In genomic region chr6:80304014-80304413, GRCh38 we compare ENCODE assay signal across 21 cellular contexts.
"Had no signal": no experiment of that assay in that cellular context is flagged by ENCODE, and none has a peak within 500 bp of the region (broad histone marks: within the 10 kb centered on the region; RNA-seq: fewer than 3 reads in every experiment).

No MANE protein-coding gene starts in this region.

- H3K36me3 ChIP-seq: gastroesophageal sphincter, left ventricle myocardium inferior, lower lobe of right lung, right atrium auricular region, sigmoid colon, suprapubic skin, thyroid gland had no signal

- H3K27me3 ChIP-seq: gastroesophageal sphincter, right atrium auricular region, sigmoid colon, suprapubic skin, thyroid gland had no signal

- H3K9ac ChIP-seq: parathyroid adenoma had no signal

- H3K79me2 ChIP-seq: parathyroid adenoma had no signal

- DNase-seq: effector CD4-positive, alpha-beta T cell; endodermal cell; erythroblast; glutamatergic neuron; left ventricle myocardium inferior; lower lobe of right lung; mesenchymal stem cell; midbrain; occipital lobe; sigmoid colon; small intestine; stimulated activated CD4-positive, alpha-beta T cell treated with anti-CD3 and anti-CD28 coated beads, Interleukin-2, amount 100 ng/mL, for 48 hours; stimulated activated CD8-positive, alpha-beta memory T cell treated with anti-CD3 and anti-CD28 coated beads, Interleukin-4, amount 100 ng/mL, for 48 hours; stimulated activated naive CD8-positive, alpha-beta T cell treated with anti-CD3 and anti-CD28 coated beads, Interleukin-15, Interleukin-2, amounts not matched to agents 100 U/mL and 50 U/mL, for 24 hours; thyroid gland had no signal

- H3K4me3 ChIP-seq: coronary artery, gastroesophageal sphincter, left ventricle myocardium inferior, lower lobe of right lung, right atrium auricular region, sigmoid colon, suprapubic skin, thyroid gland had no signal

- H3K4me1 ChIP-seq: gastroesophageal sphincter, left ventricle myocardium inferior, lower lobe of right lung, parathyroid adenoma, right atrium auricular region, suprapubic skin, thyroid gland had no signal

- H3K27ac ChIP-seq: coronary artery, gastroesophageal sphincter, left ventricle myocardium inferior, lower lobe of right lung, parathyroid adenoma, right atrium auricular region, sigmoid colon, suprapubic skin, thyroid gland had no signal

- H2AFZ ChIP-seq: parathyroid adenoma had no signal

- H3K9me3 ChIP-seq: lower lobe of right lung, right atrium auricular region, sigmoid colon, suprapubic skin, thyroid gland had no signal

- ATAC-seq: gastroesophageal sphincter; lower lobe of right lung; stimulated activated effector memory CD8-positive, alpha-beta T cell treated with anti-CD3 and anti-CD28 coated beads, Interleukin-12 subunit alpha, Interleukin-12 subunit beta, amount 100 ng/mL, for 72 hours; stimulated activated naive CD8-positive, alpha-beta T cell treated with anti-CD3 and anti-CD28 coated beads, Interleukin-15, Interleukin-2, amounts not matched to agents 100 U/mL and 50 U/mL, for 24 hours had no signal
